Comparison of ENCODE assay signal across 1 cellular context in genomic region chr3:134798681-134799311, GRCh38.
TF ChIP-seq lines count a peak whose summit lies in the region.

No MANE protein-coding gene starts in this region.

TF ChIP-seq in GM12878, 131 proteins besides CTCF, POLR2A, EP300 and RAD21 (continued from another document and continues in another):
- no peak for TF ChIP-seq BCL3 (IDR thresholded peaks at IDR 0.05; ENCODE audit: borderline replicate concordance, insufficient read depth, low read depth, low read length, poor library complexity, severe bottlenecking)
- TF ChIP-seq NBN (IDR thresholded peaks at IDR 0.05): no peak
- no peak for TF ChIP-seq NFYA (IDR thresholded peaks at IDR 0.05; ENCODE audit: borderline replicate concordance, low read depth, low read length)
- no peak for TF ChIP-seq GABPA (IDR thresholded peaks at IDR 0.05; ENCODE audit: low read depth)
- TF ChIP-seq RELA (IDR thresholded peaks at IDR 0.05; ENCODE audit: borderline replicate concordance, partially characterized antibody): peak; percentile 61
- TF ChIP-seq CEBPZ (IDR thresholded peaks at IDR 0.05; ENCODE audit: low read depth, low read length): no peak
- TF ChIP-seq, protein P1, sequence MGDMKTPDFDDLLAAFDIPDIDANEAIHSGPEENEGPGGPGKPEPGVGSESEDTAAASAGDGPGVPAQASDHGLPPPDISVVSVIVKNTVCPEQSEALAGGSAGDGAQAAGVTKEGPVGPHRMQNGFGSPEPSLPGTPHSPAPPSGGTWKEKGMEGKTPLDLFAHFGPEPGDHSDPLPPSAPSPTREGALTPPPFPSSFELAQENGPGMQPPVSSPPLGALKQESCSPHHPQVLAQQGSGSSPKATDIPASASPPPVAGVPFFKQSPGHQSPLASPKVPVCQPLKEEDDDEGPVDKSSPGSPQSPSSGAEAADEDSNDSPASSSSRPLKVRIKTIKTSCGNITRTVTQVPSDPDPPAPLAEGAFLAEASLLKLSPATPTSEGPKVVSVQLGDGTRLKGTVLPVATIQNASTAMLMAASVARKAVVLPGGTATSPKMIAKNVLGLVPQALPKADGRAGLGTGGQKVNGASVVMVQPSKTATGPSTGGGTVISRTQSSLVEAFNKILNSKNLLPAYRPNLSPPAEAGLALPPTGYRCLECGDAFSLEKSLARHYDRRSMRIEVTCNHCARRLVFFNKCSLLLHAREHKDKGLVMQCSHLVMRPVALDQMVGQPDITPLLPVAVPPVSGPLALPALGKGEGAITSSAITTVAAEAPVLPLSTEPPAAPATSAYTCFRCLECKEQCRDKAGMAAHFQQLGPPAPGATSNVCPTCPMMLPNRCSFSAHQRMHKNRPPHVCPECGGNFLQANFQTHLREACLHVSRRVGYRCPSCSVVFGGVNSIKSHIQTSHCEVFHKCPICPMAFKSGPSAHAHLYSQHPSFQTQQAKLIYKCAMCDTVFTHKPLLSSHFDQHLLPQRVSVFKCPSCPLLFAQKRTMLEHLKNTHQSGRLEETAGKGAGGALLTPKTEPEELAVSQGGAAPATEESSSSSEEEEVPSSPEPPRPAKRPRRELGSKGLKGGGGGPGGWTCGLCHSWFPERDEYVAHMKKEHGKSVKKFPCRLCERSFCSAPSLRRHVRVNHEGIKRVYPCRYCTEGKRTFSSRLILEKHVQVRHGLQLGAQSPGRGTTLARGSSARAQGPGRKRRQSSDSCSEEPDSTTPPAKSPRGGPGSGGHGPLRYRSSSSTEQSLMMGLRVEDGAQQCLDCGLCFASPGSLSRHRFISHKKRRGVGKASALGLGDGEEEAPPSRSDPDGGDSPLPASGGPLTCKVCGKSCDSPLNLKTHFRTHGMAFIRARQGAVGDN (IDR thresholded peaks at IDR 0.05): peak; percentile 38; the same call in 1 of the 2 replicates
- peak; percentile 90 for TF ChIP-seq RAD51 (IDR thresholded peaks at IDR 0.05)
- TF ChIP-seq JUND (IDR thresholded peaks at IDR 0.05; ENCODE audit: low read depth, low read length): no peak
- peak; percentile 81 for TF ChIP-seq ATF7 (IDR thresholded peaks at IDR 0.05; ENCODE audit: low read depth)
- no peak for TF ChIP-seq CHD4 (IDR thresholded peaks at IDR 0.05)
- TF ChIP-seq, protein P2, sequence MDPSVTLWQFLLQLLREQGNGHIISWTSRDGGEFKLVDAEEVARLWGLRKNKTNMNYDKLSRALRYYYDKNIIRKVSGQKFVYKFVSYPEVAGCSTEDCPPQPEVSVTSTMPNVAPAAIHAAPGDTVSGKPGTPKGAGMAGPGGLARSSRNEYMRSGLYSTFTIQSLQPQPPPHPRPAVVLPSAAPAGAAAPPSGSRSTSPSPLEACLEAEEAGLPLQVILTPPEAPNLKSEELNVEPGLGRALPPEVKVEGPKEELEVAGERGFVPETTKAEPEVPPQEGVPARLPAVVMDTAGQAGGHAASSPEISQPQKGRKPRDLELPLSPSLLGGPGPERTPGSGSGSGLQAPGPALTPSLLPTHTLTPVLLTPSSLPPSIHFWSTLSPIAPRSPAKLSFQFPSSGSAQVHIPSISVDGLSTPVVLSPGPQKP (IDR thresholded peaks at IDR 0.05; ENCODE audit: low read depth, low read length): no peak
- 0 out of 2 replicates have a peak, but pooled peaks have one; percentile 47 for TF ChIP-seq PAX8 (IDR thresholded peaks at IDR 0.05)
- no peak for TF ChIP-seq PRDM15 (CRISPR knock-in tag; IDR thresholded peaks at IDR 0.05)
- peak in 1 of 2 experiments; percentile 27; a peak in 1 of 4 replicates for TF ChIP-seq IKZF2 (IDR thresholded peaks at IDR 0.05)
- no peak for TF ChIP-seq PKNOX1 (IDR thresholded peaks at IDR 0.05)
- TF ChIP-seq HDAC6 (IDR thresholded peaks at IDR 0.05; ENCODE audit: unreplicated experiment): no peak
- TF ChIP-seq, protein P3, sequence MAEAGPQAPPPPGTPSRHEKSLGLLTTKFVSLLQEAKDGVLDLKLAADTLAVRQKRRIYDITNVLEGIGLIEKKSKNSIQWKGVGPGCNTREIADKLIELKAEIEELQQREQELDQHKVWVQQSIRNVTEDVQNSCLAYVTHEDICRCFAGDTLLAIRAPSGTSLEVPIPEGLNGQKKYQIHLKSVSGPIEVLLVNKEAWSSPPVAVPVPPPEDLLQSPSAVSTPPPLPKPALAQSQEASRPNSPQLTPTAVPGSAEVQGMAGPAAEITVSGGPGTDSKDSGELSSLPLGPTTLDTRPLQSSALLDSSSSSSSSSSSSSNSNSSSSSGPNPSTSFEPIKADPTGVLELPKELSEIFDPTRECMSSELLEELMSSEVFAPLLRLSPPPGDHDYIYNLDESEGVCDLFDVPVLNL (IDR thresholded peaks at IDR 0.05; ENCODE audit: low read depth, low read length): no peak
- TF ChIP-seq MYC (IDR thresholded peaks at IDR 0.05; ENCODE audit: insufficient read depth, insufficient read length, insufficient replicate concordance, low read length, severe bottlenecking): no peak
- TF ChIP-seq KLF5 (IDR thresholded peaks at IDR 0.05; ENCODE audit: partially characterized antibody): no peak
- TF ChIP-seq RFX5 (IDR thresholded peaks at IDR 0.05; ENCODE audit: low read depth, low read length): no peak
- no peak for TF ChIP-seq MEF2A (IDR thresholded peaks at IDR 0.05; ENCODE audit: insufficient read depth, low read depth, low read length)
- peak; percentile 56; the same call in 1 of the 2 replicates for TF ChIP-seq USF2 (IDR thresholded peaks at IDR 0.05; ENCODE audit: borderline replicate concordance, low read depth, low read length)
- no peak for TF ChIP-seq POLR2AphosphoS5 (IDR thresholded peaks at IDR 0.05; ENCODE audit: low read length)
- TF ChIP-seq WRNIP1 (IDR thresholded peaks at IDR 0.05; ENCODE audit: borderline replicate concordance, low read depth, low read length): no peak
- no peak for TF ChIP-seq YY1 (IDR thresholded peaks at IDR 0.05; ENCODE audit: low read depth, low read length)
- TF ChIP-seq SIN3A (IDR thresholded peaks at IDR 0.05; ENCODE audit: low read depth, low read length): no peak
- no peak for TF ChIP-seq MLLT1 (IDR thresholded peaks at IDR 0.05)
- peak; percentile 75 for TF ChIP-seq MEF2B (IDR thresholded peaks at IDR 0.05; ENCODE audit: partially characterized antibody, poor library complexity, severe bottlenecking)
- no peak for TF ChIP-seq SKIL (IDR thresholded peaks at IDR 0.05; ENCODE audit: low read depth, poor library complexity, severe bottlenecking)
- TF ChIP-seq IRF3 (IDR thresholded peaks at IDR 0.05): no peak
- peak; percentile 21 to 54; a peak in 3 of 4 replicates for TF ChIP-seq BHLHE40 (IDR thresholded peaks at IDR 0.05; ENCODE audit: borderline replicate concordance in 1 of 2, low read depth in 2 of 2, low read length in 1 of 2)
- peak; percentile 31; the same call in 1 of the 2 replicates for TF ChIP-seq CHD2 (IDR thresholded peaks at IDR 0.05; ENCODE audit: borderline replicate concordance, low read depth, low read length)
- TF ChIP-seq LARP7 (IDR thresholded peaks at IDR 0.05): 0 out of 2 replicates have a peak, but pooled peaks have one; percentile 57
